ENCODE assay signal across 9 cellular contexts in genomic region chr1:161021959-161022332, GRCh38. TPM values are rescaled to one million over a fixed set of nuclear protein-coding genes. Genes with fewer than 3 reads are reported as not detected.
A peak's percentile ranks its signal among the peaks of the same experiment; 100 is the strongest.
DNase-seq lines count a peak whose midpoint lies in the region; ATAC-seq and TF ChIP-seq lines count a peak whose summit lies in the region.
"Had no signal": no experiment of that assay in that cellular context is flagged by ENCODE, and none has a peak within 500 bp of the region (broad histone marks: within the 10 kb centered on the region; RNA-seq: fewer than 3 reads in every experiment).

No MANE protein-coding gene starts in this region.

- no peaks in the 10 kb centered on the region for H3K9me2 ChIP-seq in MM.1S (replicated peaks; ENCODE audit: insufficient read depth, low read length)

- H3K36me3 Mint-ChIP-seq in Calu3 (ENCODE audit: insufficient read depth, unreplicated experiment) = peaks cover 52% of the 10 kb centered on the region
- peaks cover 12% of the 10 kb centered on the region for H3K36me3 Mint-ChIP-seq in dendritic cell treated with granulocyte-macrophage colony-stimulating factor and Interleukin-4, amounts not matched to agents 40 ng/mL and 50 ng/mL, for 4 days (ENCODE audit: low read depth)
- H3K36me3 Mint-ChIP-seq in natural killer cell treated with Interleukin-12 subunit alpha and Interleukin-12 subunit beta and Interleukin-15 and Interleukin-18, amount 100 ng/mL, for 72 hours = no peaks in the 10 kb centered on the region

- H3K9ac ChIP-seq in MM.1S (ENCODE audit: low read length) = peak overlapping the region; percentile 70; the same call in 1 of the 2 replicates

- peak overlapping the region; percentile 94 for H3K27ac Mint-ChIP-seq in Calu3 (ENCODE audit: unreplicated experiment)
- peak overlapping the region; percentile 86 for H3K27ac Mint-ChIP-seq in dendritic cell treated with granulocyte-macrophage colony-stimulating factor and Interleukin-4, amounts not matched to agents 40 ng/mL and 50 ng/mL, for 4 days
- H3K27ac Mint-ChIP-seq in natural killer cell treated with Interleukin-12 subunit alpha and Interleukin-12 subunit beta and Interleukin-15 and Interleukin-18, amount 100 ng/mL, for 72 hours = peak overlapping the region in 1 of 2 donors; percentile 87

- H3K27me3 Mint-ChIP-seq in Calu3 (ENCODE audit: unreplicated experiment) = no peaks in the 10 kb centered on the region
- H3K27me3 Mint-ChIP-seq in dendritic cell treated with granulocyte-macrophage colony-stimulating factor and Interleukin-4, amounts not matched to agents 40 ng/mL and 50 ng/mL, for 4 days = no peaks in the 10 kb centered on the region
- no peaks in the 10 kb centered on the region for H3K27me3 Mint-ChIP-seq in natural killer cell treated with Interleukin-12 subunit alpha and Interleukin-12 subunit beta and Interleukin-15 and Interleukin-18, amount 100 ng/mL, for 72 hours

- peak overlapping the region; percentile 64; the same call in 1 of the 2 replicates for H3K27ac ChIP-seq in MM.1S (ENCODE audit: low read length)
- no peak overlapping the region for H3K27ac ChIP-seq in caudate nucleus (ENCODE audit: low read depth, low read length)

- H3K27me3 ChIP-seq in MM.1S (replicated peaks; ENCODE audit: insufficient read depth, low read length) = no peaks in the 10 kb centered on the region

- intact Hi-C loops in Calu3 (cut with micrococcal nuclease; ENCODE audit: unreplicated experiment) = no loop called here
- intact Hi-C loops in dendritic cell treated with granulocyte-macrophage colony-stimulating factor and Interleukin-4, amounts not matched to agents 40 ng/mL and 50 ng/mL, for 4 days (cut with micrococcal nuclease) = loop anchor here (1.0 kb wide), 1 partner anchor 23 kb away; the partner anchor contains the start of gene USF1

- TF ChIP-seq CTCF in Calu3 (IDR thresholded peaks at IDR 0.05; ENCODE audit: unreplicated experiment) = no peak
- TF ChIP-seq CTCF in MM.1S (IDR thresholded peaks at IDR 0.05; ENCODE audit: low read length) = no peak

- peaks cover 35% of the 10 kb centered on the region for H3K79me2 ChIP-seq in MM.1S (ENCODE audit: low read length)

- peak overlapping the region; percentile 80 for H2AFZ ChIP-seq in MM.1S (ENCODE audit: low read length)

- CTCF ChIA-PET in Calu3 (lab: Charles Lee) = interaction anchor here (0.8 to 2.8 kb wide), 10 partner anchors 9 to 341 kb away, joined by 3 to 35 read pairs (median 6); partner anchors contain the start of genes NECTIN4 and TSTD1

- DNase-seq in Calu3 (no peak), MM.1S (no peak), caudate nucleus (lab: John Stamatoyannopoulos, UW) (no peak), RKO (ENCODE audit: low spot score) (no peak)
- no peak for DNase-seq in natural killer cell treated with Interleukin-12 subunit alpha and Interleukin-12 subunit beta and Interleukin-15 and Interleukin-18, amount 100 ng/mL, for 72 hours (ENCODE audit: low spot score)
- DNase-seq: T-helper 9 cell had no signal

- peaks cover 52% of the 10 kb centered on the region for H3K4me1 Mint-ChIP-seq in Calu3 (ENCODE audit: low read depth, unreplicated experiment)
- H3K4me1 Mint-ChIP-seq in dendritic cell treated with granulocyte-macrophage colony-stimulating factor and Interleukin-4, amounts not matched to agents 40 ng/mL and 50 ng/mL, for 4 days (ENCODE audit: low read depth) = peaks cover 45% of the 10 kb centered on the region
- H3K4me1 Mint-ChIP-seq in natural killer cell treated with Interleukin-12 subunit alpha and Interleukin-12 subunit beta and Interleukin-15 and Interleukin-18, amount 100 ng/mL, for 72 hours (ENCODE audit: low read depth in 2 of 2) = peaks cover 30 to 36% of the 10 kb centered on the region in 2 donors

- H3K4me2 ChIP-seq in MM.1S (ENCODE audit: low read depth, low read length) = peak overlapping the region; percentile 69

- peaks cover 16% of the 10 kb centered on the region for H3K4me1 ChIP-seq in MM.1S (ENCODE audit: low read length)

- H3K4me3 Mint-ChIP-seq in Calu3 (ENCODE audit: low read depth, unreplicated experiment) = peak overlapping the region; percentile 91
- H3K4me3 Mint-ChIP-seq in dendritic cell treated with granulocyte-macrophage colony-stimulating factor and Interleukin-4, amounts not matched to agents 40 ng/mL and 50 ng/mL, for 4 days = peak overlapping the region; percentile 88
- peak overlapping the region; percentile 97 for H3K4me3 Mint-ChIP-seq in natural killer cell treated with Interleukin-12 subunit alpha and Interleukin-12 subunit beta and Interleukin-15 and Interleukin-18, amount 100 ng/mL, for 72 hours

- H3K9me3 Mint-ChIP-seq in Calu3 (ENCODE audit: low read depth, unreplicated experiment) = no peaks in the 10 kb centered on the region
- no peaks in the 10 kb centered on the region for H3K9me3 Mint-ChIP-seq in dendritic cell treated with granulocyte-macrophage colony-stimulating factor and Interleukin-4, amounts not matched to agents 40 ng/mL and 50 ng/mL, for 4 days
- H3K9me3 Mint-ChIP-seq in natural killer cell treated with Interleukin-12 subunit alpha and Interleukin-12 subunit beta and Interleukin-15 and Interleukin-18, amount 100 ng/mL, for 72 hours = no peaks in the 10 kb centered on the region

- peak overlapping the region; percentile 70 for H3K4me3 ChIP-seq in MM.1S (ENCODE audit: low read length)

- H3K36me3 ChIP-seq in MM.1S (replicated peaks; ENCODE audit: insufficient read depth, low read length) = no peaks in the 10 kb centered on the region

- no TSS peak for BruUV-seq in Calu3 (replicated peaks; lab: Mats Ljungman, UMichigan)

- no peaks in the 10 kb centered on the region for H3K9me3 ChIP-seq in MM.1S (replicated peaks; ENCODE audit: insufficient read depth, low read length)

- ATAC-seq in natural killer cell treated with Interleukin-12 subunit alpha and Interleukin-12 subunit beta and Interleukin-15 and Interleukin-18, amount 100 ng/mL, for 72 hours = no peak
- ATAC-seq in GM18517 (IDR thresholded peaks at IDR 0.05; ENCODE audit: unreplicated experiment) = no peak
- ATAC-seq in GM19328 (IDR thresholded peaks at IDR 0.05; ENCODE audit: unreplicated experiment) = no peak

- H4K20me1 ChIP-seq in MM.1S (ENCODE audit: insufficient read depth, low read length) = no peaks in the 10 kb centered on the region

- H3F3A ChIP-seq in MM.1S (ENCODE audit: insufficient read depth, low read length) = peaks cover 10% of the 10 kb centered on the region

RNA-seq across cellular contexts. Expression of gene F11R, which starts 1.0 kb away (rescaled TPM):
- total RNA-seq in Calu3 (2022) = 157 and 173 TPM in 2 replicates
- total RNA-seq in natural killer cell treated with Interleukin-12 subunit alpha and Interleukin-12 subunit beta and Interleukin-15 and Interleukin-18, amount 100 ng/mL, for 72 hours = 10 to 100 TPM; 11.0 to 25.9 TPM

RNA-seq across cellular contexts. Expression of gene TSTD1, which starts 16.8 kb away (rescaled TPM):
- total RNA-seq in Calu3 (2022) = 67.6 and 74.1 TPM in 2 replicates
- 10 to 100 TPM; 10.5 to 47.2 TPM for total RNA-seq in natural killer cell treated with Interleukin-12 subunit alpha and Interleukin-12 subunit beta and Interleukin-15 and Interleukin-18, amount 100 ng/mL, for 72 hours

RNA-seq across cellular contexts. Expression of gene USF1, which starts 23.8 kb away (rescaled TPM):
- total RNA-seq in Calu3 (2022) = 72.1 and 75.4 TPM in 2 replicates
- total RNA-seq in natural killer cell treated with Interleukin-12 subunit alpha and Interleukin-12 subunit beta and Interleukin-15 and Interleukin-18, amount 100 ng/mL, for 72 hours = 10 to 100 TPM; 72.2 to 77.4 TPM

RNA-seq across cellular contexts. Expression of gene ARHGAP30, which starts 47.7 kb away (rescaled TPM):
- total RNA-seq in Calu3 (2022) = 1.7 and 2.9 TPM in 2 replicates
- total RNA-seq in natural killer cell treated with Interleukin-12 subunit alpha and Interleukin-12 subunit beta and Interleukin-15 and Interleukin-18, amount 100 ng/mL, for 72 hours = 100 to 1,000 TPM; 217 to 250 TPM
